ENCODE assay signal across 9 cellular contexts in genomic region chrX:40166582-40166981, GRCh38.
A peak's percentile ranks its signal among the peaks of the same experiment; 100 is the strongest.
DNase-seq lines count a peak whose midpoint lies in the region; ATAC-seq lines count a peak whose summit lies in the region.
"Had no signal": no experiment of that assay in that cellular context is flagged by ENCODE, and none has a peak within 500 bp of the region (broad histone marks: within the 10 kb centered on the region; RNA-seq: fewer than 3 reads in every experiment).

No MANE protein-coding gene starts in this region.

- no peak overlapping the region for H3K27ac Mint-ChIP-seq in activated T-helper 17 cell treated with anti-CD3 and anti-CD28 coated beads, Interleukin-2, amount 50 U/mL, for 72 hours
- H3K27ac Mint-ChIP-seq in naive B cell: peak overlapping the region; percentile 94 to 98 (median 96)

- H3K4me3 Mint-ChIP-seq in activated T-helper 17 cell treated with anti-CD3 and anti-CD28 coated beads, Interleukin-2, amount 50 U/mL, for 72 hours: peak overlapping the region; percentile 74
- peak overlapping the region; percentile 85 to 93 (median 90) for H3K4me3 Mint-ChIP-seq in naive B cell

- H3K9me3 Mint-ChIP-seq in activated T-helper 17 cell treated with anti-CD3 and anti-CD28 coated beads, Interleukin-2, amount 50 U/mL, for 72 hours: no peaks in the 10 kb centered on the region
- H3K9me3 Mint-ChIP-seq in naive B cell: peaks cover 0 to 5% (median 0%) of the 10 kb centered on the region in 7 donors

- no peak for ATAC-seq in activated T-helper 17 cell treated with anti-CD3 and anti-CD28 coated beads, Interleukin-2, amount 50 U/mL, for 72 hours (replicated peaks)
- ATAC-seq in naive B cell (ENCODE audit: low read depth in 2 of 2) (no peak), GM19395 (IDR thresholded peaks at IDR 0.05; ENCODE audit: unreplicated experiment) (no peak)

- no peaks in the 10 kb centered on the region for H3K9me3 ChIP-seq in KOPT-K1 (ENCODE audit: insufficient read depth, low read length, poor library complexity, severe bottlenecking)

- peak; percentile 63 for DNase-seq in DMS153 (lab: John Stamatoyannopoulos, UW)
- DNase-seq in DMS153 treated with DMSO at 0.1 percent for 48 hours (lab: John Stamatoyannopoulos, UW; ENCODE audit: unreplicated experiment): no peak
- no peak for DNase-seq in naive B cell
- DNase-seq in stimulated activated CD4-positive, alpha-beta T cell treated with anti-CD3 and anti-CD28 coated beads, Interleukin-4, amount 100 ng/mL, for 4 hours: no peak
- DNase-seq in Ammon's horn (ENCODE audit: low spot score): no peak
- DNase-seq: 8988T had no signal

- peak overlapping the region; percentile 90 for H3K27ac ChIP-seq in KOPT-K1 (ENCODE audit: low read depth, low read length, poor library complexity, severe bottlenecking)

- no peaks in the 10 kb centered on the region for H3K36me3 ChIP-seq in KOPT-K1 (ENCODE audit: insufficient read depth, low read length)

- peaks cover 4% of the 10 kb centered on the region for H3K4me1 Mint-ChIP-seq in activated T-helper 17 cell treated with anti-CD3 and anti-CD28 coated beads, Interleukin-2, amount 50 U/mL, for 72 hours
- peaks cover 22 to 49% (median 35%) of the 10 kb centered on the region in 3 donors for H3K4me1 Mint-ChIP-seq in naive B cell

- H3K27me3 Mint-ChIP-seq in activated T-helper 17 cell treated with anti-CD3 and anti-CD28 coated beads, Interleukin-2, amount 50 U/mL, for 72 hours: no peaks in the 10 kb centered on the region
- H3K27me3 Mint-ChIP-seq in naive B cell: peaks cover 0 to 31% (median 0%) of the 10 kb centered on the region in 3 donors

- no peaks in the 10 kb centered on the region for H3K36me3 Mint-ChIP-seq in activated T-helper 17 cell treated with anti-CD3 and anti-CD28 coated beads, Interleukin-2, amount 50 U/mL, for 72 hours (ENCODE audit: low read depth)
- H3K36me3 Mint-ChIP-seq in naive B cell: no peaks in the 10 kb centered on the region
